8 cellular contexts compared by ENCODE assay signal in genomic region chr12:67161322-67161918, GRCh38.
DNase-seq lines count a peak whose midpoint lies in the region; ATAC-seq and TF ChIP-seq lines count a peak whose summit lies in the region.

No MANE protein-coding gene starts in this region.

- no peak for TF ChIP-seq POLR2A in GM18505 (IDR thresholded peaks at IDR 0.05; ENCODE audit: borderline replicate concordance, extremely low read depth, insufficient read depth, insufficient read length)

- TF ChIP-seq CTCF in AG09319 (IDR thresholded peaks at IDR 0.05; ENCODE audit: low read depth, low read length) = peak; percentile 58
- TF ChIP-seq CTCF in GM12872 (IDR thresholded peaks at IDR 0.05; ENCODE audit: insufficient read depth, low read depth, low read length) = peak; percentile 69
- peak; percentile 16 for TF ChIP-seq CTCF in RWPE1 (conservative IDR thresholded peaks at IDR 0.05; ENCODE audit: low read depth)
- TF ChIP-seq CTCF in choroid plexus epithelial cell (conservative IDR thresholded peaks at IDR 0.05; ENCODE audit: low read depth, low read length) = peak; percentile 68
- TF ChIP-seq CTCF in omental fat pad (IDR thresholded peaks at IDR 0.05) = no peak

- peak; percentile 8 for DNase-seq in AG09319 (ENCODE audit: extremely low read depth, low read depth)
- no peak for DNase-seq in RWPE1 (ENCODE audit: low spot score)
- DNase-seq in choroid plexus epithelial cell (ENCODE audit: low read depth) = peak; percentile 73
- peak; percentile 32 for DNase-seq in mucosa of gallbladder (ENCODE audit: low spot score)
- DNase-seq in omental fat pad (ENCODE audit: low spot score) = no peak

- CTCF ChIA-PET in RWPE1 (lab: Yijun Ruan, JAX) = interaction anchor here (0.6 kb wide), 2 partner anchors 162 to 206 kb away, joined by 3 to 4 read pairs; no protein-coding TSS in a partner anchor

- POLR2A ChIA-PET in RWPE1 (lab: Yijun Ruan, JAX; ENCODE audit: low non-redundant PET) = no interaction called here

- peak; percentile 52 for ATAC-seq in HG03097 (IDR thresholded peaks at IDR 0.05; ENCODE audit: low FRiP score, unreplicated experiment)
- no peak for ATAC-seq in omental fat pad (ENCODE audit: low FRiP score)
- ATAC-seq in GM18505 (IDR thresholded peaks at IDR 0.05; ENCODE audit: unreplicated experiment) = no peak

- H3K27ac ChIP-seq in RWPE1 = no peak overlapping the region

- no peak overlapping the region for H3K4me3 ChIP-seq in choroid plexus epithelial cell (ENCODE audit: low read depth, low read length)

Comparison
In these comparisons a context has a peak if more than half of its experiments do, and no peak if none do; other contexts are left out.
1. DNase-seq: peak in AG09319 (single experiment), choroid plexus epithelial cell (single experiment) and mucosa of gallbladder (single experiment); none in RWPE1 (single experiment) and omental fat pad (single experiment).
2. CTCF ChIP-seq: peak in AG09319 (single experiment), GM12872 (single experiment), RWPE1 (single experiment) and choroid plexus epithelial cell (single experiment); none in omental fat pad (0 of 3).